ENCODE assay signal across 21 cellular contexts in the genomic region with DNA sequence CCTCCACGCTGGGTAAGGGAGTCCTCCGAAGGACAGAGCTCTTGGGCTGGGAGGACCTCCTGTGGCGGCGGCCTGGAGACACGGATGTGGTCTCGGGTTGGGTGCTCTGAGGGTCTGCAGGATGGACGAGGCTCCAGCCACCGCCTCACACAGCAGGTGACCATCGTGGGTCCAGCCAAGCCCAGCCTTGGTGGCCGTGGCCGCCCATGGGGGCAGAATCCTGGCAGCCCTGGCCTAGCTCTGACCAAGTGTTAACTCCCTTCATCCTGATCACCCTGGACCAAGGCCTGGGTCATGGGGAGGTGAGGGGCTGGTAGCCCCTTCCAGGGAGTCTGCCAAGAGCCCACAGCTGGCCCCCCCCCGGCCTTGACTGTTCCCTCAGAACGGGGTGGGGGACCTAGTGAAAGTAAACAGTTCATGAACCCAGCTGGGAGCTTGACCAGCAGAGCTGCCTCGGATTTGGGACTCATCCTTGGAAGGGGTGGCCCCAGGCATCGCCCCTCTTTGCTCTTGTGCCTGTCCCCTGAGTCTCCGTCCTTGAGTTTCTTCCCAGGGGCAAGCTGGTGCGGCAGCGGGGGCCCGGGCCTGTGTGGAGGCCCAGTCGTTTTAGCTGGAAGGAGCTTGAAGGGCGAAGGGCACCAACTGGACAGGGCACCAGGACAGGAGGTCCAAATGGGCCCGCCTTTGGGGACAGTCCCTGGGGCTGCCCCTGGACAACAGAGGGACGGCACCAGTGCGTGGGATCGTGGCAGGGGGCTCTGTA. TPM values are rescaled to one million over a fixed set of nuclear protein-coding genes. Genes with fewer than 3 reads are reported as not detected.
DNase-seq lines count a peak whose midpoint lies in the region; ATAC-seq and TF ChIP-seq lines count a peak whose summit lies in the region.
"Had no signal": no experiment of that assay in that cellular context is flagged by ENCODE, and none has a peak within 500 bp of the region (broad histone marks: within the 10 kb centered on the region; RNA-seq: fewer than 3 reads in every experiment).

No MANE protein-coding gene starts in this region.

- H3K36me3 Mint-ChIP-seq in neural progenitor cell: peaks cover 4% of the 10 kb centered on the region
- no peaks in the 10 kb centered on the region for H3K36me3 Mint-ChIP-seq in activated T-helper 2 cell treated with anti-CD3 and anti-CD28 coated beads, Interferon-gamma antibody, Interleukin-2, Interleukin-4, amounts not matched to agents 10 μg/mL and 5 μg/mL and 100 μg/mL, durations not matched to agents 14 hours and 24 hours and 36 hours (ENCODE audit: low read depth)
- H3K36me3 Mint-ChIP-seq: activated naive CD8-positive, alpha-beta T cell; brain; immature natural killer cell had no signal

- H3K9ac ChIP-seq in HUES64 (ENCODE audit: low read depth, low read length): peak overlapping the region; percentile 14
- no peak overlapping the region for H3K9ac ChIP-seq in neural progenitor cell

- peaks cover 14% of the 10 kb centered on the region for H3F3A ChIP-seq in neural progenitor cell (ENCODE audit: low read depth)

- H3K4me1 ChIP-seq in ACC112 (ENCODE audit: control insufficient read depth, insufficient read depth, low read length, unreplicated experiment) (peaks cover 37% of the 10 kb centered on the region), HUES64 (ENCODE audit: insufficient read depth, low read length) (peaks cover 19% of the 10 kb centered on the region), esophagus squamous epithelium (peaks cover 38 to 72% (median 50%) of the 10 kb centered on the region in 3 donors), neural progenitor cell (peaks cover 14% of the 10 kb centered on the region)

- H3K4me3 ChIP-seq in ACC112 (ENCODE audit: low read depth, low read length): no peak overlapping the region
- H3K4me3 ChIP-seq in HUES64 (ENCODE audit: low read length): no peak overlapping the region
- H3K4me3 ChIP-seq in esophagus squamous epithelium: no peak overlapping the region
- peak overlapping the region; percentile 11 for H3K4me3 ChIP-seq in neural progenitor cell
- H3K4me3 ChIP-seq: dorsolateral prefrontal cortex, tibial artery had no signal

- H3K4me2 ChIP-seq in neural progenitor cell: peak overlapping the region; percentile 72

- H3K27me3 ChIP-seq in ACC112 (ENCODE audit: insufficient read depth, low read length): no peaks in the 10 kb centered on the region
- H3K27me3 ChIP-seq in HUES64 (ENCODE audit: insufficient read depth, low read length): no peaks in the 10 kb centered on the region
- H3K27me3 ChIP-seq in esophagus squamous epithelium: peaks cover 0 to 9% (median 0%) of the 10 kb centered on the region in 4 donors
- H3K27me3 ChIP-seq in neural progenitor cell: no peaks in the 10 kb centered on the region
- H3K27me3 ChIP-seq: dorsolateral prefrontal cortex had no signal

- H3K27me3 Mint-ChIP-seq in neural progenitor cell (ENCODE audit: insufficient read depth, low read depth): peaks cover 14% of the 10 kb centered on the region
- no peaks in the 10 kb centered on the region for H3K27me3 Mint-ChIP-seq in activated T-helper 2 cell treated with anti-CD3 and anti-CD28 coated beads, Interferon-gamma antibody, Interleukin-2, Interleukin-4, amounts not matched to agents 10 μg/mL and 5 μg/mL and 100 μg/mL, durations not matched to agents 14 hours and 24 hours and 36 hours (ENCODE audit: low read depth)
- H3K27me3 Mint-ChIP-seq: activated naive CD8-positive, alpha-beta T cell had no signal

- no peak for ATAC-seq in GM18502 (IDR thresholded peaks at IDR 0.05; ENCODE audit: poor library complexity, unreplicated experiment)

- no peaks in the 10 kb centered on the region for H3K36me3 ChIP-seq in ACC112 (ENCODE audit: insufficient read depth, low read length)
- peaks cover 22% of the 10 kb centered on the region for H3K36me3 ChIP-seq in HUES64 (ENCODE audit: insufficient read depth, low read length)
- peaks cover 0 to 13% (median 0%) of the 10 kb centered on the region in 3 donors for H3K36me3 ChIP-seq in esophagus squamous epithelium
- no peaks in the 10 kb centered on the region for H3K36me3 ChIP-seq in neural progenitor cell
- H3K36me3 ChIP-seq: tibial artery had no signal

- H4K20me1 ChIP-seq in neural progenitor cell (ENCODE audit: low read depth): no peaks in the 10 kb centered on the region

- no peak overlapping the region for H3K4me3 Mint-ChIP-seq in neural progenitor cell
- no peak overlapping the region for H3K4me3 Mint-ChIP-seq in activated T-helper 2 cell treated with anti-CD3 and anti-CD28 coated beads, Interferon-gamma antibody, Interleukin-2, Interleukin-4, amounts not matched to agents 10 μg/mL and 5 μg/mL and 100 μg/mL, durations not matched to agents 14 hours and 24 hours and 36 hours (ENCODE audit: low read depth)
- H3K4me3 Mint-ChIP-seq: activated naive CD8-positive, alpha-beta T cell; brain; immature natural killer cell; nephron progenitor cell had no signal

- 83% methylated on average over 25 of the region's 25 CpGs for WGBS in HUES64
- 45 to 50% methylated on average over 2 to 5 of the region's 25 CpGs for WGBS in esophagus squamous epithelium, 2 donors

- TF ChIP-seq CTCF in esophagus squamous epithelium (IDR thresholded peaks at IDR 0.05) (peak in 1 of 6 experiments; percentile 2), neural progenitor cell (IDR thresholded peaks at IDR 0.05) (no peak)

- H2AFZ ChIP-seq in ACC112 (ENCODE audit: low read length, unreplicated experiment) (no peak overlapping the region), neural progenitor cell (replicated peaks) (no peak overlapping the region)

- H3K79me2 ChIP-seq in ACC112 (ENCODE audit: control insufficient read depth, insufficient read depth, low read length, unreplicated experiment): no peaks in the 10 kb centered on the region
- H3K79me2 ChIP-seq in neural progenitor cell (ENCODE audit: low read depth): no peaks in the 10 kb centered on the region

- H3K9me3 Mint-ChIP-seq in neural progenitor cell: peaks cover 4% of the 10 kb centered on the region
- no peaks in the 10 kb centered on the region for H3K9me3 Mint-ChIP-seq in activated T-helper 2 cell treated with anti-CD3 and anti-CD28 coated beads, Interferon-gamma antibody, Interleukin-2, Interleukin-4, amounts not matched to agents 10 μg/mL and 5 μg/mL and 100 μg/mL, durations not matched to agents 14 hours and 24 hours and 36 hours
- H3K9me3 Mint-ChIP-seq: immature natural killer cell, nephron progenitor cell had no signal

- intact Hi-C loops in esophagus squamous epithelium (cut with DNase I): no loop called here
- intact Hi-C loops in activated T-helper 2 cell treated with anti-CD3 and anti-CD28 coated beads, Interferon-gamma antibody, Interleukin-2, Interleukin-4, amounts not matched to agents 10 μg/mL and 5 μg/mL and 100 μg/mL, durations not matched to agents 14 hours and 24 hours and 36 hours (cut with micrococcal nuclease): no loop called here

- peaks cover 32% of the 10 kb centered on the region for H3K4me1 Mint-ChIP-seq in neural progenitor cell
- H3K4me1 Mint-ChIP-seq in activated T-helper 2 cell treated with anti-CD3 and anti-CD28 coated beads, Interferon-gamma antibody, Interleukin-2, Interleukin-4, amounts not matched to agents 10 μg/mL and 5 μg/mL and 100 μg/mL, durations not matched to agents 14 hours and 24 hours and 36 hours (ENCODE audit: low read depth): no peaks in the 10 kb centered on the region
- H3K4me1 Mint-ChIP-seq: immature natural killer cell had no signal

- no peak for TF ChIP-seq POLR2A in esophagus squamous epithelium (IDR thresholded peaks at IDR 0.05)

- H3K9me3 ChIP-seq in HUES64 (ENCODE audit: insufficient read depth, low read depth, low read length): no peaks in the 10 kb centered on the region
- no peaks in the 10 kb centered on the region for H3K9me3 ChIP-seq in esophagus squamous epithelium
- H3K9me3 ChIP-seq in neural progenitor cell (ENCODE audit: low read depth): no peaks in the 10 kb centered on the region
- H3K9me3 ChIP-seq: tibial artery had no signal

- peak overlapping the region; percentile 95 for H3K27ac Mint-ChIP-seq in neural progenitor cell
- no peak overlapping the region for H3K27ac Mint-ChIP-seq in activated T-helper 2 cell treated with anti-CD3 and anti-CD28 coated beads, Interferon-gamma antibody, Interleukin-2, Interleukin-4, amounts not matched to agents 10 μg/mL and 5 μg/mL and 100 μg/mL, durations not matched to agents 14 hours and 24 hours and 36 hours
- H3K27ac Mint-ChIP-seq: activated naive CD8-positive, alpha-beta T cell; immature natural killer cell; nephron progenitor cell had no signal

- H3K27ac ChIP-seq in ACC112 (ENCODE audit: low read depth, low read length) (peak overlapping the region; percentile 70; the same call in 1 of the 2 replicates), HUES64 (ENCODE audit: low read depth, low read length) (peak overlapping the region; percentile 94), esophagus squamous epithelium (peak overlapping the region; percentile 51 to 73 (median 65)), neural progenitor cell (peak overlapping the region; percentile 22)
- H3K27ac ChIP-seq: tibial artery had no signal

- DNase-seq in esophagus squamous epithelium (lab: John Stamatoyannopoulos, UW) (no peak), neural progenitor cell (ENCODE audit: low spot score) (no peak), kidney glomerular epithelial cell (lab: John Stamatoyannopoulos, UW) (no peak), NCI-H187 treated with DMSO at 0.1 percent for 48 hours (lab: John Stamatoyannopoulos, UW) (no peak)
- DNase-seq in activated T-helper 2 cell treated with anti-CD3 and anti-CD28 coated beads, Interferon-gamma antibody, Interleukin-2, Interleukin-4, amounts not matched to agents 10 μg/mL and 5 μg/mL and 100 μg/mL, durations not matched to agents 14 hours and 24 hours and 36 hours (ENCODE audit: low spot score): no peak
- DNase-seq: activated T-cell treated with anti-CD3 and anti-CD28 coated beads, Interleukin-2, amount 50 U/mL, for 48 hours; DND-41; HCEC 1CT; immature natural killer cell; Kasumi-1; NCI-H1092 treated with DMSO at 0.1 percent for 48 hours; NCI-H526 treated with DMSO at 0.1 percent for 48 hours; OCI-M1; tibial artery had no signal

RNA-seq across cellular contexts. Expression of a gene that starts 17.8 kb away (rescaled TPM):
- polyA plus RNA-seq in HUES64 (2013, experiment 1 of 2): 14.0 TPM
- 11.0 TPM for polyA plus RNA-seq in HUES64 (2013, experiment 2 of 2)
- total RNA-seq in esophagus squamous epithelium (10 to 100 TPM in 3 of 4 donors, 1 to 10 TPM in 1; 8.4 to 24.6 (median 22.4) TPM), neural progenitor cell (ENCODE audit: low replicate concordance) (1.3 and 7.8 TPM in 2 replicates)
- not detected in 2 replicates for total RNA-seq in activated T-helper 2 cell treated with anti-CD3 and anti-CD28 coated beads, Interferon-gamma antibody, Interleukin-2, Interleukin-4, amounts not matched to agents 10 μg/mL and 5 μg/mL and 100 μg/mL, durations not matched to agents 14 hours and 24 hours and 36 hours
- polyA plus RNA-seq: immature natural killer cell had no signal

Comparison
In these comparisons a context has a peak if more than half of its experiments do, and no peak if none do; other contexts are left out.
1. H3K27ac ChIP-seq: peak in every context shown above with its lines; median percentile 94 in HUES64; 70 in ACC112; 65 in esophagus squamous epithelium; 22 in neural progenitor cell.